ENCODE assay signal across 1 cellular context in genomic region chr22:39311592-39312400, GRCh38.
A peak's percentile ranks its signal among the peaks of the same experiment; 100 is the strongest.
TF ChIP-seq lines count a peak whose summit lies in the region.

No MANE protein-coding gene starts in this region.

TF ChIP-seq in H1, 55 proteins besides CTCF, POLR2A, EP300 and RAD21 (continued from another document):
- no peak for TF ChIP-seq CHD7 (IDR thresholded peaks at IDR 0.05; ENCODE audit: insufficient replicate concordance, low read length)
- no peak for TF ChIP-seq HDAC6 (IDR thresholded peaks at IDR 0.05; ENCODE audit: low read depth, low read length)
- TF ChIP-seq PHF8 (conservative IDR thresholded peaks at IDR 0.05; ENCODE audit: low read depth, low read length): no peak
- TF ChIP-seq ATF2 (IDR thresholded peaks at IDR 0.05; ENCODE audit: low read length): peak; percentile 84
- TF ChIP-seq TBP (IDR thresholded peaks at IDR 0.05; ENCODE audit: low read depth, low read length): no peak
- TF ChIP-seq POLR2AphosphoS5 (IDR thresholded peaks at IDR 0.05; ENCODE audit: low read depth, low read length): peak; percentile 86
- 0 out of 4 replicates have a peak, but pooled peaks of 1 of the 2 experiments have one; percentile 61 for TF ChIP-seq SIN3A (conservative IDR thresholded peaks at IDR 0.05 in 1 of 2, IDR thresholded peaks at IDR 0.05 in 1 of 2; ENCODE audit: low read depth in 1 of 2, low read length in 2 of 2)
- no peak for TF ChIP-seq TEAD4 (IDR thresholded peaks at IDR 0.05; ENCODE audit: low read depth, low read length)
- TF ChIP-seq E2F6 (IDR thresholded peaks at IDR 0.05): no peak
- no peak for TF ChIP-seq ASH2L (IDR thresholded peaks at IDR 0.05; ENCODE audit: low read length)
- no peak for TF ChIP-seq YY1 (IDR thresholded peaks at IDR 0.05; ENCODE audit: low read depth, low read length)
- TF ChIP-seq CHD2 (IDR thresholded peaks at IDR 0.05; ENCODE audit: low read length): peak; percentile 51; the same call in 1 of the 2 replicates
- TF ChIP-seq MAFK (IDR thresholded peaks at IDR 0.05; ENCODE audit: low read depth, low read length): no peak
- no peak for TF ChIP-seq EZH2 (IDR thresholded peaks at IDR 0.05; ENCODE audit: low read depth, low read length, severe bottlenecking)
- peak; percentile 68; the same call in 1 of the 2 replicates for TF ChIP-seq SP4 (IDR thresholded peaks at IDR 0.05; ENCODE audit: low read length)
- TF ChIP-seq CHD1 (IDR thresholded peaks at IDR 0.05; ENCODE audit: low read depth, low read length): no peak
